Comparison of ENCODE assay signal across 1 cellular context in genomic region chr11:130609121-130610035, GRCh38.
TF ChIP-seq lines count a peak whose summit lies in the region.

No MANE protein-coding gene starts in this region.

TF ChIP-seq in GM23338, 12 proteins besides CTCF, POLR2A, EP300 and RAD21 (continued from another document):
- TF ChIP-seq ZNF114 (CRISPR knock-in tag; IDR thresholded peaks at IDR 0.05) (no peak), EZH2phosphoT487 (IDR thresholded peaks at IDR 0.05; ENCODE audit: unreplicated experiment) (no peak), ZNF331 (CRISPR knock-in tag; IDR thresholded peaks at IDR 0.05; ENCODE audit: low read depth) (no peak), STAT1 (IDR thresholded peaks at IDR 0.05; ENCODE audit: unreplicated experiment) (no peak)
- TF ChIP-seq, protein P1, sequence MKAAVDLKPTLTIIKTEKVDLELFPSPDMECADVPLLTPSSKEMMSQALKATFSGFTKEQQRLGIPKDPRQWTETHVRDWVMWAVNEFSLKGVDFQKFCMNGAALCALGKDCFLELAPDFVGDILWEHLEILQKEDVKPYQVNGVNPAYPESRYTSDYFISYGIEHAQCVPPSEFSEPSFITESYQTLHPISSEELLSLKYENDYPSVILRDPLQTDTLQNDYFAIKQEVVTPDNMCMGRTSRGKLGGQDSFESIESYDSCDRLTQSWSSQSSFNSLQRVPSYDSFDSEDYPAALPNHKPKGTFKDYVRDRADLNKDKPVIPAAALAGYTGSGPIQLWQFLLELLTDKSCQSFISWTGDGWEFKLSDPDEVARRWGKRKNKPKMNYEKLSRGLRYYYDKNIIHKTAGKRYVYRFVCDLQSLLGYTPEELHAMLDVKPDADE (IDR thresholded peaks at IDR 0.05), result no peak
TF ChIP-seq in GM23338: peak in this region for 0.
